ENCODE assay signal across 18 cellular contexts in the genomic region with DNA sequence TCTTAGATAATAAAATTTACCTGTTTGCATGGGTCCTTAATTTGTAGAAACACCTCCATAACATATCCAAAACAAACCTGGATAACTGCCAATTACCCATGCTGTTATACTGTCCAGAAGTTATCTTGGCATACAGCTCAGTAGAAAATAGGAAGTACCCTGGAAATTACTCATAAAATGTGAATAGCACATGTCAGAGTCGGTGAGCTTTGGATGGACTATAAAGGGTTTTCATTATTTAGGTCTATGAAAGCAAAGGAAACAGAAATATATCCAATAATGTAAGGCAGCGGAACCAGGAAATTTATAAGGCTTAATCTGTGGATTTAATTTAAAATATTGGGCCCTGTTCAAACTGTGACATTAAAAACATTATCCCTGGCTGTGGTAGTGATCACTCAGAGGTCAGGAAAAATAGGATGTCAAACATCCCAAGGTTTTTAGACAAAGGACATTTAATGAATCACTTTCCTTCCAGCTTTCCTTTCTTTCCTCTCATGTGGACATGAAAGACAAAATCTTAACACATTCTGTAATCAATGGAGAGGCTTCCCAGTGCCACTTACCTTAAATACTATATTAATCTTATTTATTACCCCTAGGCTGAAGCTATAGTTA.
"Had no signal": no experiment of that assay in that cellular context is flagged by ENCODE, and none has a peak within 500 bp of the region (broad histone marks: within the 10 kb centered on the region; RNA-seq: fewer than 3 reads in every experiment).

No MANE protein-coding gene starts in this region.

- H3K79me2 ChIP-seq: parathyroid adenoma had no signal

- DNase-seq: activated T-cell treated with anti-CD3 and anti-CD28 coated beads, Interleukin-2, amount 50 U/mL, for 1 hour; aorta; central memory CD4-positive, alpha-beta T cell; dorsolateral prefrontal cortex; effector memory CD8-positive, alpha-beta T cell; heart right ventricle; left lung; right lobe of liver; stimulated activated CD4-positive, alpha-beta T cell treated with anti-CD3 and anti-CD28 coated beads, Interleukin-15, amount 100 ng/mL, for 24 hours; T-cell; transverse colon; uterus had no signal

- ATAC-seq: activated naive CD4-positive, alpha-beta T cell treated with anti-CD3 and anti-CD28 coated beads, Interleukin-2, amount 50 U/mL, for 72 hours; effector memory CD8-positive, alpha-beta T cell; left lung; stimulated activated memory B cell treated with anti-CD40 and anti-IgM and Interleukin-4, amounts not matched to agents 10 μg/mL and 1 μg/mL and 100 μg/mL, for 72 hours; T-cell; WTC11 had no signal

- H3K4me3 ChIP-seq: dorsolateral prefrontal cortex, heart right ventricle, left lung, right lobe of liver, skin epidermis, transverse colon, uterus had no signal

- H2AFZ ChIP-seq: parathyroid adenoma had no signal

- H3K4me1 ChIP-seq: left lung, parathyroid adenoma, right lobe of liver, transverse colon, uterus had no signal

- H3K27ac ChIP-seq: dorsolateral prefrontal cortex, heart right ventricle, left lung, neutrophil, parathyroid adenoma, right lobe of liver, skin epidermis, transverse colon, uterus had no signal

- H3K9ac ChIP-seq: parathyroid adenoma had no signal

- H3K9me3 ChIP-seq: neutrophil, right lobe of liver, uterus had no signal

- H3K27me3 ChIP-seq: dorsolateral prefrontal cortex, heart right ventricle, left lung, neutrophil, right lobe of liver, transverse colon, uterus had no signal

- H3K36me3 ChIP-seq: heart right ventricle, left lung, neutrophil, right lobe of liver, transverse colon, uterus had no signal
